Comparison of ENCODE assay signal across 8 cellular contexts in genomic region chr12:54658306-54659264, GRCh38.
DNase-seq lines count a peak whose midpoint lies in the region; ATAC-seq and TF ChIP-seq lines count a peak whose summit lies in the region.

No MANE protein-coding gene starts in this region.

- no peaks in the 10 kb centered on the region for H3K4me1 Mint-ChIP-seq in activated T-cell treated with anti-CD3 and anti-CD28 coated beads, Interleukin-2, amount 50 U/mL, for 24 hours (ENCODE audit: low read depth)

- H3K4me3 Mint-ChIP-seq in activated T-cell treated with anti-CD3 and anti-CD28 coated beads, Interleukin-2, amount 50 U/mL, for 24 hours: no peak overlapping the region

- TF ChIP-seq CTCF in AG04449 (IDR thresholded peaks at IDR 0.05; ENCODE audit: insufficient read depth, low read length, missing control alignments) (peak; percentile 57), GM13976 (IDR thresholded peaks at IDR 0.05; ENCODE audit: borderline replicate concordance, control extremely low read depth, extremely low read depth, insufficient read depth, missing control alignments) (peak; percentile 62)

- POLR2A ChIA-PET in AG04449 (lab: Yijun Ruan, JAX): no interaction called here

- no peaks in the 10 kb centered on the region for H3K36me3 Mint-ChIP-seq in activated T-cell treated with anti-CD3 and anti-CD28 coated beads, Interleukin-2, amount 50 U/mL, for 24 hours (ENCODE audit: low read depth)

- H3K4me3 ChIP-seq in AG04449 (ENCODE audit: low read depth, low read length): no peak overlapping the region

- DNase-seq in AG04449 (ENCODE audit: low read depth, low spot score) (no peak), GM13976 (ENCODE audit: low spot score) (peak; percentile 76), NOMO-1 treated with DMSO at 0.1 percent for 48 hours (lab: John Stamatoyannopoulos, UW; ENCODE audit: unreplicated experiment) (peak; percentile 52), iPS-NIHi7 (ENCODE audit: extremely low spot score) (peak; percentile 93), inferior parietal cortex (ENCODE audit: extremely low spot score) (no peak)
- peak; percentile 52 for DNase-seq in activated T-cell treated with anti-CD3 and anti-CD28 coated beads, Interleukin-2, amount 50 U/mL, for 24 hours
- DNase-seq in stimulated activated CD8-positive, alpha-beta memory T cell treated with anti-CD3 and anti-CD28 coated beads, Interleukin-4, amount 100 ng/mL, for 48 hours: peak; percentile 69

- H3K27me3 Mint-ChIP-seq in activated T-cell treated with anti-CD3 and anti-CD28 coated beads, Interleukin-2, amount 50 U/mL, for 24 hours: peaks cover 21% of the 10 kb centered on the region

- CTCF ChIA-PET in AG04449 (lab: Yijun Ruan, JAX): interaction anchor here (1.6 to 1.8 kb wide), 3 partner anchors 10 to 79 kb away, joined by 3 to 6 read pairs (median 4); no protein-coding TSS in a partner anchor

- H3K9me3 Mint-ChIP-seq in activated T-cell treated with anti-CD3 and anti-CD28 coated beads, Interleukin-2, amount 50 U/mL, for 24 hours: no peaks in the 10 kb centered on the region

- in situ Hi-C loops in GM13976 (cut with MboI; ENCODE audit: low sequenced_read_pairs, unreplicated experiment): no loop called here

- peak; percentile 57 for ATAC-seq in HG03095 (IDR thresholded peaks at IDR 0.05; ENCODE audit: unreplicated experiment)

- no peak overlapping the region for H3K27ac Mint-ChIP-seq in activated T-cell treated with anti-CD3 and anti-CD28 coated beads, Interleukin-2, amount 50 U/mL, for 24 hours

Comparison
In these comparisons a context has a peak if more than half of its experiments do, and no peak if none do; other contexts are left out.
1. DNase-seq: peak in GM13976 (single experiment), NOMO-1 treated with DMSO at 0.1 percent for 48 hours (single experiment), activated T-cell treated with anti-CD3 and anti-CD28 coated beads, Interleukin-2, amount 50 U/mL, for 24 hours (single experiment), iPS-NIHi7 (single experiment) and stimulated activated CD8-positive, alpha-beta memory T cell treated with anti-CD3 and anti-CD28 coated beads, Interleukin-4, amount 100 ng/mL, for 48 hours (single experiment); none in AG04449 (single experiment) and inferior parietal cortex (single experiment).